Comparison of ENCODE assay signal across 9 cellular contexts in the genomic region with DNA sequence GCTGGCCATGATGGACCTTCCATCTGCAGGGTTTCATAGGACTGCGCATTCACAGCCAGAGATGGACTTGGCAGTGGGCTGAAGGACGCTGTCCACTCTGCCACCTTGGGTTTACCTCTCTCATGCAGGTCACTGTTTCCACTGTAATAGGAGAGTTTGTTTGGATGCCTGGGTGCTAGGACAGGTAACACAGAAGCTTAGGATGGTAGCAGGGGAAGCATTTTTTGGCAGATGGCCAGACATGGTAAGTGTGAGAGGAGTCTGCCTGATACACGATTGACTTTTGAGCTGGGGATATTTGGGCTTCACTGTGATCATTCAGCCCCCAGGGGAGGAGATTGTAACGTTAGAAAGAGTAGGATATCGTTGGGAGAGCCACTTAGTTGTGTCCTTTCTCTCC. TPM values are rescaled to one million over a fixed set of nuclear protein-coding genes. Genes with fewer than 3 reads are reported as not detected.
A peak's percentile ranks its signal among the peaks of the same experiment; 100 is the strongest.
DNase-seq lines count a peak whose midpoint lies in the region; ATAC-seq and TF ChIP-seq lines count a peak whose summit lies in the region.
"Had no signal": no experiment of that assay in that cellular context is flagged by ENCODE, and none has a peak within 500 bp of the region (broad histone marks: within the 10 kb centered on the region; RNA-seq: fewer than 3 reads in every experiment).

No MANE protein-coding gene starts in this region.

- no peak for ATAC-seq in activated T-helper 17 cell treated with anti-CD3 and anti-CD28 coated beads, Interleukin-2, amount 50 U/mL, for 72 hours (replicated peaks)
- ATAC-seq in GM19328 (IDR thresholded peaks at IDR 0.05; ENCODE audit: unreplicated experiment), result no peak

- no peaks in the 10 kb centered on the region for H3K79me1 ChIP-seq in trophoblast cell (ENCODE audit: low read length)

- no peak overlapping the region for H3K14ac ChIP-seq in trophoblast cell (ENCODE audit: low read length)

- no peaks in the 10 kb centered on the region for H3K9me3 Mint-ChIP-seq in HFFc6
- H3K9me3 Mint-ChIP-seq in activated T-helper 17 cell treated with anti-CD3 and anti-CD28 coated beads, Interleukin-2, amount 50 U/mL, for 72 hours, result no peaks in the 10 kb centered on the region

- H3K4me2 ChIP-seq in trophoblast cell (ENCODE audit: low read length), result no peak overlapping the region

- H2BK12ac ChIP-seq in trophoblast cell (ENCODE audit: low read length), result no peak overlapping the region

- H3K4me1 ChIP-seq in muscle layer of duodenum (ENCODE audit: control insufficient read depth in 1 of 2, insufficient read depth in 2 of 2, low read length in 2 of 2) (peaks cover 8 to 13% of the 10 kb centered on the region in 2 donors), trophoblast cell (ENCODE audit: control insufficient read depth in 1 of 2, insufficient read depth in 2 of 2, low read length in 2 of 2) (no peaks in the 10 kb centered on the region)

- WGBS in lower leg skin, 2 donors, result 54 to 63% methylated on average over 5 of the region's 5 CpGs
- WGBS in trophoblast cell (ENCODE audit: extremely low coverage, insufficient coverage, insufficient read length), result no CpG with 5 or more reads among the region's 5 CpGs

- H4K12ac ChIP-seq in trophoblast cell (ENCODE audit: low read depth, low read length), result no peak overlapping the region

- H2BK5ac ChIP-seq in trophoblast cell (ENCODE audit: low read depth, low read length, poor library complexity), result no peak overlapping the region

- intact Hi-C loops in lower leg skin (cut with DNase I; ENCODE audit: low total_unique reads), result no loop called here

- TF ChIP-seq CTCF in HFFc6 (IDR thresholded peaks at IDR 0.05) (no peak), lower leg skin (IDR thresholded peaks at IDR 0.05) (no peak)

- peak overlapping the region in 1 of 2 donors; percentile 55 for H3K4me3 ChIP-seq in muscle layer of duodenum (ENCODE audit: low read depth in 1 of 2, low read length in 2 of 2)
- no peak overlapping the region for H3K4me3 ChIP-seq in lower leg skin (ENCODE audit: low read depth, poor library complexity, severe bottlenecking)
- no peak overlapping the region for H3K4me3 ChIP-seq in trophoblast cell (ENCODE audit: low read depth, low read length)

- no peak overlapping the region for H2BK120ac ChIP-seq in trophoblast cell (ENCODE audit: insufficient read depth, low read length, poor library complexity)

- no peaks in the 10 kb centered on the region for H3K27me3 ChIP-seq in muscle layer of duodenum (ENCODE audit: low read depth, low read length)
- H3K27me3 ChIP-seq in trophoblast cell (ENCODE audit: insufficient read depth, low read length), result no peaks in the 10 kb centered on the region

- peak; percentile 32 for DNase-seq in COLO668 (lab: John Stamatoyannopoulos, UW; ENCODE audit: unreplicated experiment)
- no peak for DNase-seq in HFFc6
- DNase-seq in NCI-H1417 (lab: John Stamatoyannopoulos, UW), result no peak
- DNase-seq in lower leg skin (ENCODE audit: low spot score in 2 of 2), result no peak
- DNase-seq in trophoblast cell, result no peak
- DNase-seq: kidney glomerular epithelial cell had no signal

- no peak overlapping the region for H2AFZ ChIP-seq in trophoblast cell (ENCODE audit: insufficient read depth, low read length, poor library complexity)

- H3K4ac ChIP-seq in trophoblast cell (ENCODE audit: low read depth, low read length), result no peak overlapping the region

- no peak overlapping the region for H3K9ac ChIP-seq in trophoblast cell (ENCODE audit: low read length)

- H3K36me3 ChIP-seq in muscle layer of duodenum (ENCODE audit: control insufficient read depth in 1 of 2, insufficient read depth in 2 of 2, low read length in 2 of 2) (peaks cover 12 to 39% of the 10 kb centered on the region in 2 donors), trophoblast cell (ENCODE audit: control insufficient read depth in 1 of 2, insufficient read depth in 2 of 2, low read length in 2 of 2) (no peaks in the 10 kb centered on the region)

- no peaks in the 10 kb centered on the region for H3K79me2 ChIP-seq in trophoblast cell (ENCODE audit: control insufficient read depth, insufficient read depth, low read length, poor library complexity)

- peaks cover 2% of the 10 kb centered on the region; the same call in 1 of the 2 replicates for H3K27me3 Mint-ChIP-seq in HFFc6 (ENCODE audit: insufficient read depth)
- no peaks in the 10 kb centered on the region for H3K27me3 Mint-ChIP-seq in activated T-helper 17 cell treated with anti-CD3 and anti-CD28 coated beads, Interleukin-2, amount 50 U/mL, for 72 hours

- TF ChIP-seq POLR2A in lower leg skin (IDR thresholded peaks at IDR 0.05), result no peak

- no peak overlapping the region for H2AK5ac ChIP-seq in trophoblast cell (ENCODE audit: low read length)

- H3K27ac ChIP-seq in muscle layer of duodenum (ENCODE audit: low read length) (peak overlapping the region; percentile 83), trophoblast cell (ENCODE audit: low read depth, low read length) (no peak overlapping the region)

- H3K9me3 ChIP-seq in muscle layer of duodenum (ENCODE audit: control insufficient read depth in 1 of 2, low read length in 2 of 2) (no peaks in the 10 kb centered on the region), trophoblast cell (ENCODE audit: insufficient read depth, low read depth, low read length) (no peaks in the 10 kb centered on the region)

- H3K18ac ChIP-seq in trophoblast cell (ENCODE audit: low read length), result no peak overlapping the region

- H3K23ac ChIP-seq in trophoblast cell (ENCODE audit: low read length), result no peak overlapping the region

- H4K91ac ChIP-seq in trophoblast cell (ENCODE audit: low read depth, low read length), result no peak overlapping the region

- peak overlapping the region; percentile 55; the same call in 1 of the 2 replicates for H3K4me3 Mint-ChIP-seq in HFFc6
- peak overlapping the region; percentile 76 for H3K4me3 Mint-ChIP-seq in activated T-helper 17 cell treated with anti-CD3 and anti-CD28 coated beads, Interleukin-2, amount 50 U/mL, for 72 hours

- peaks cover 18% of the 10 kb centered on the region for H3K4me1 Mint-ChIP-seq in HFFc6 (ENCODE audit: low read depth)
- peaks cover 26% of the 10 kb centered on the region for H3K4me1 Mint-ChIP-seq in activated T-helper 17 cell treated with anti-CD3 and anti-CD28 coated beads, Interleukin-2, amount 50 U/mL, for 72 hours

- H4K8ac ChIP-seq in trophoblast cell (ENCODE audit: low read depth, low read length), result no peak overlapping the region

- H3K27ac Mint-ChIP-seq in HFFc6, result peak overlapping the region; percentile 52; the same call in 1 of the 2 replicates
- peak overlapping the region; percentile 83 for H3K27ac Mint-ChIP-seq in activated T-helper 17 cell treated with anti-CD3 and anti-CD28 coated beads, Interleukin-2, amount 50 U/mL, for 72 hours

- H3K36me3 Mint-ChIP-seq in HFFc6 (ENCODE audit: low read depth), result peaks cover 24% of the 10 kb centered on the region
- no peaks in the 10 kb centered on the region for H3K36me3 Mint-ChIP-seq in activated T-helper 17 cell treated with anti-CD3 and anti-CD28 coated beads, Interleukin-2, amount 50 U/mL, for 72 hours (ENCODE audit: low read depth)

RNA-seq across cellular contexts. Expression of a gene that starts 11.8 kb away (rescaled TPM):
- total RNA-seq in HFFc6 (2021; fragmentation: NEBNext Ultra II Directional; extraction: Animal tissue kit (Norgen Biotek cat#: 25700)), result 10 to 100 TPM; 11.0 to 17.4 (median 13.4) TPM
- total RNA-seq in activated T-helper 17 cell treated with anti-CD3 and anti-CD28 coated beads, Interleukin-2, amount 50 U/mL, for 72 hours, result 10 to 100 TPM in 1 of 2 donors, 1 to 10 TPM in 1; 8.2 to 11.0 TPM
- total RNA-seq in lower leg skin, result 10 to 100 TPM; 10.9 to 36.0 (median 23.2) TPM
- polyA plus RNA-seq in trophoblast cell (2013), result 3.5 and 3.6 TPM in 2 replicates

RNA-seq across cellular contexts. Expression of a gene that starts 57.9 kb away (rescaled TPM):
- total RNA-seq in HFFc6 (2021; fragmentation: NEBNext Ultra II Directional; extraction: Animal tissue kit (Norgen Biotek cat#: 25700)), result 1 to 10 TPM; 4.1 to 8.1 (median 4.9) TPM
- 10 to 100 TPM; 28.8 to 43.1 TPM for total RNA-seq in activated T-helper 17 cell treated with anti-CD3 and anti-CD28 coated beads, Interleukin-2, amount 50 U/mL, for 72 hours
- total RNA-seq in lower leg skin, result 10 to 100 TPM; 53.4 to 97.5 (median 72.7) TPM
- 4.5 TPM in 2 replicates for polyA plus RNA-seq in trophoblast cell (2013)
